Comparison of ENCODE assay signal across 1 cellular context in the genomic region with DNA sequence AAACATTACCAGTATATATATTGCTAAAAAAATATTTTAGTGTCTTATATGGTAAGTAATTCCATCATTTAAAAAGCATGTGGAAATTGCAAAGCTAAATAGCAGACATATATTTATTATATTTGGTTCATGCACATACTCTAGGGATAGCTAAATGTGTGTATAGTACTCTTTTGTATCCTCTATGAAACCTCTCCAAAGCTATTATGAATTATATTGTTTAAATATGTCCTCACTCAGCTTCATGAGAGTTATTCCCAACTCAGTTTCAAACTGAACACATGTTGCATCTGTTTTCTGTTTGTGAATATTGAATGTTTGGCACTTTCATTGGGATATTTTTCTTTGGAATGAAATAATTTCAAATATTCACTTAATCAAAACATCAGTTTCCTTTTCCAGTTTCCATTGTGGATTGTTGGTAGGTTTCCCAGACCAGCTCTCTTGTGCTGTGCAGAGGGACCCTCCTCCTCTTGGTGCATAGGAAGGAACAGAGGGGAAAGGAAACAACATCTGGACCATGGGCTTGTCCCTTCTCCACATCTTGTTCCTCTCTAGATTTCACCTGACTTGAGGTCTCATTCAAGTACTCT.
TF ChIP-seq lines count a peak whose summit lies in the region.

No MANE protein-coding gene starts in this region.

TF ChIP-seq in IMR-90, 13 proteins besides CTCF, POLR2A, EP300 and RAD21:
- no peak for TF ChIP-seq RCOR1 (IDR thresholded peaks at IDR 0.05; ENCODE audit: insufficient replicate concordance, low read length)
